ENCODE assay signal across 11 cellular contexts in genomic region chr1:64960731-64961130, GRCh38. TPM values are rescaled to one million over a fixed set of nuclear protein-coding genes. Genes with fewer than 3 reads are reported as not detected.
DNase-seq lines count a peak whose midpoint lies in the region; ATAC-seq and TF ChIP-seq lines count a peak whose summit lies in the region.
"Had no signal": no experiment of that assay in that cellular context is flagged by ENCODE, and none has a peak within 500 bp of the region (broad histone marks: within the 10 kb centered on the region; RNA-seq: fewer than 3 reads in every experiment).

No MANE protein-coding gene starts in this region.

- peaks cover 100% of the 10 kb centered on the region for H3K79me2 ChIP-seq in GM23248 (ENCODE audit: insufficient read depth)

- H4K20me1 ChIP-seq in GM23248 (ENCODE audit: insufficient read depth) = peaks cover 19% of the 10 kb centered on the region

- H2AFZ ChIP-seq in GM23248 = no peak overlapping the region

- H3K36me3 ChIP-seq in CD4-positive, CD25-positive, alpha-beta regulatory T cell (ENCODE audit: control insufficient read depth, insufficient read depth, low read length) = peaks cover 4% of the 10 kb centered on the region
- H3K36me3 ChIP-seq in SK-N-MC (ENCODE audit: insufficient read depth, low read length) = peaks cover 14% of the 10 kb centered on the region; the same call in 1 of the 2 replicates
- H3K36me3 ChIP-seq in GM23248 (ENCODE audit: low read depth) = no peaks in the 10 kb centered on the region

- ATAC-seq in CD4-positive, CD25-positive, alpha-beta regulatory T cell (ENCODE audit: low read depth in 2 of 2) = peak; percentile 12 to 16
- ATAC-seq in GM19043 (IDR thresholded peaks at IDR 0.05; ENCODE audit: low read depth, unreplicated experiment) = peak; percentile 53
- peak; percentile 64 for ATAC-seq in HG02938 (IDR thresholded peaks at IDR 0.05; ENCODE audit: unreplicated experiment)
- ATAC-seq: esophagus mucosa, Right ventricle myocardium inferior had no signal

- H3K27ac ChIP-seq in CD4-positive, CD25-positive, alpha-beta regulatory T cell (ENCODE audit: insufficient read depth, low read length, poor library complexity, severe bottlenecking) = peak overlapping the region; percentile 96
- peak overlapping the region; percentile 90; the same call in 1 of the 2 replicates for H3K27ac ChIP-seq in SK-N-MC
- H3K27ac ChIP-seq in GM23248 = no peak overlapping the region

- no peaks in the 10 kb centered on the region for H3K27me3 Mint-ChIP-seq in CD4-positive, CD25-positive, alpha-beta regulatory T cell
- no peaks in the 10 kb centered on the region for H3K27me3 Mint-ChIP-seq in HFFc6 (ENCODE audit: insufficient read depth)

- DNase-seq in CD4-positive, CD25-positive, alpha-beta regulatory T cell = peak in 1 of 3 donors; percentile 63
- DNase-seq in SK-N-MC (ENCODE audit: low read depth, low spot score) (no peak), HFFc6 (no peak), DMS153 (lab: John Stamatoyannopoulos, UW) (no peak), SW 1271 (lab: John Stamatoyannopoulos, UW) (no peak), GM23248 (no peak)
- DNase-seq: Caco-2 had no signal

- H3K36me3 Mint-ChIP-seq in CD4-positive, CD25-positive, alpha-beta regulatory T cell = no peaks in the 10 kb centered on the region
- H3K36me3 Mint-ChIP-seq in HFFc6 (ENCODE audit: low read depth) = peaks cover 5% of the 10 kb centered on the region

- no peak overlapping the region for H3K4me2 ChIP-seq in GM23248 (ENCODE audit: unreplicated experiment)

- peaks cover 20 to 63% (median 50%) of the 10 kb centered on the region in 4 donors for H3K4me1 Mint-ChIP-seq in CD4-positive, CD25-positive, alpha-beta regulatory T cell
- H3K4me1 Mint-ChIP-seq in HFFc6 (ENCODE audit: low read depth) = peaks cover 50% of the 10 kb centered on the region

- in situ Hi-C loops in GM23248 (cut with MboI) = no loop called here

- H3K9me2 ChIP-seq in GM23248 (ENCODE audit: insufficient read depth) = no peaks in the 10 kb centered on the region

- H3K9ac ChIP-seq in SK-N-MC (ENCODE audit: insufficient read length) (no peak overlapping the region), GM23248 (no peak overlapping the region)

- H3K4me1 ChIP-seq in CD4-positive, CD25-positive, alpha-beta regulatory T cell (ENCODE audit: control insufficient read depth, insufficient read depth, low read length, poor library complexity, severe bottlenecking) = peaks cover 83% of the 10 kb centered on the region
- peaks cover 23% of the 10 kb centered on the region for H3K4me1 ChIP-seq in GM23248 (ENCODE audit: insufficient read depth)
- H3K4me1 ChIP-seq: Caco-2 had no signal

- no peaks in the 10 kb centered on the region for H3K27me3 ChIP-seq in CD4-positive, CD25-positive, alpha-beta regulatory T cell (ENCODE audit: control insufficient read depth, insufficient read depth, low read length)
- H3K27me3 ChIP-seq in GM23248 (replicated peaks; ENCODE audit: insufficient read depth) = no peaks in the 10 kb centered on the region

- no peak for TF ChIP-seq CTCF in HFFc6 (IDR thresholded peaks at IDR 0.05)

- H3F3A ChIP-seq in GM23248 (ENCODE audit: insufficient read depth) = 0 out of 2 replicates have a peak, but pooled peaks cover 5% of the 10 kb centered on the region

- H3K4me3 ChIP-seq in CD4-positive, CD25-positive, alpha-beta regulatory T cell (ENCODE audit: low read depth, low read length) = peak overlapping the region; percentile 96
- H3K4me3 ChIP-seq in SK-N-MC (peak overlapping the region; percentile 84), GM23248 (no peak overlapping the region)

- peak overlapping the region; percentile 75 to 85 (median 83) for H3K27ac Mint-ChIP-seq in CD4-positive, CD25-positive, alpha-beta regulatory T cell
- H3K27ac Mint-ChIP-seq in HFFc6 = no peak overlapping the region

- no peaks in the 10 kb centered on the region for H3K9me3 ChIP-seq in CD4-positive, CD25-positive, alpha-beta regulatory T cell (ENCODE audit: control insufficient read depth in 2 of 2, low read length in 2 of 2)
- H3K9me3 ChIP-seq in SK-N-MC (ENCODE audit: low read depth, low read length) (no peaks in the 10 kb centered on the region), GM23248 (ENCODE audit: low read depth) (no peaks in the 10 kb centered on the region)
- H3K9me3 ChIP-seq: Caco-2 had no signal

- H3K9me3 Mint-ChIP-seq in CD4-positive, CD25-positive, alpha-beta regulatory T cell = no peaks in the 10 kb centered on the region
- no peaks in the 10 kb centered on the region for H3K9me3 Mint-ChIP-seq in HFFc6

- peak overlapping the region; percentile 76 to 95 (median 92) for H3K4me3 Mint-ChIP-seq in CD4-positive, CD25-positive, alpha-beta regulatory T cell
- no peak overlapping the region for H3K4me3 Mint-ChIP-seq in HFFc6

RNA-seq across cellular contexts. Expression of gene JAK1, which starts 5.6 kb away (rescaled TPM):
- total RNA-seq in CD4-positive, CD25-positive, alpha-beta regulatory T cell = 333 TPM
- 100 to 1,000 TPM; 215 to 231 (median 223) TPM for polyA plus RNA-seq in CD4-positive, CD25-positive, alpha-beta regulatory T cell
- 100 to 1,000 TPM in 2 of 6 experiments, 10 to 100 TPM in 4; 90.0 to 104 (median 98.3) TPM for total RNA-seq in HFFc6 (2021; fragmentation: NEBNext Ultra II Directional; extraction: Animal tissue kit (Norgen Biotek cat#: 25700))
- 115 and 124 TPM in 2 replicates for total RNA-seq in GM23248 (2014; rRNA removed; shearing (Covaris generic))
- polyA plus RNA-seq in GM23248 (2016; fragmentation: Nextera tagmentation; extraction: Ambion mirVana) = 90.6 and 90.8 TPM in 2 replicates

Comparison
In these comparisons a context has a peak if more than half of its experiments do, and no peak if none do; other contexts are left out.
1. ATAC-seq: peak in every context shown above with its lines; median percentile 64 in HG02938; 53 in GM19043; 14 in CD4-positive, CD25-positive, alpha-beta regulatory T cell.